Comparison of ENCODE assay signal across 8 cellular contexts in the genomic region with DNA sequence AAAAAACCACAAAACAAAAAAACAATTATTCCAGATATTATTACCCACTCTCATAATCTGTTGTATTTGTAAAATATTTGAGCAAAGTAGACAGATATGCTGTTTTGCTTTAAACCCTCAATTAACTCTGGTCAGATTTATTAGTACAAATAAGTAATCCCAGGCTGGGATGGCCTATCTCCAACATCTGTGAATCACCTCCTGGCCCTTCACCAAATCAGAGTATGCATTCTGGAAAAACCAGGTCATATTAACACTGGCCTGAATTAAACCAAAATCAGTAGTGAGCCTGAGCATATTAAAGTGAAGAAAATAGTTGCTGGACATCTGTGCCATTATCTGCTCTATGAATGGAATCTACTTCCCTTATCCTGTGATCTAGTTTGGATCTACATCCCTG. TPM values are rescaled to one million over a fixed set of nuclear protein-coding genes. Genes with fewer than 3 reads are reported as not detected.
DNase-seq lines count a peak whose midpoint lies in the region; ATAC-seq and FAIRE-seq lines count a peak whose summit lies in the region.

No MANE protein-coding gene starts in this region.

- DNase-seq in HTR-8/SVneo (ENCODE audit: insufficient read length, low spot score) = peak; percentile 45
- peak; percentile 86 for DNase-seq in cerebellar cortex (ENCODE audit: low spot score)
- DNase-seq in mesenchymal stem cell = peak; percentile 86
- DNase-seq in NCI-H1694 (lab: John Stamatoyannopoulos, UW) = no peak
- no peak for DNase-seq in NCI-H1092 (lab: John Stamatoyannopoulos, UW)
- DNase-seq in posterior vena cava (ENCODE audit: low spot score) = no peak

- peak; percentile 46 for FAIRE-seq in HTR-8/SVneo (lab: Jason Lieb, UNC)

- no peak overlapping the region for H3K23ac ChIP-seq in mesenchymal stem cell (ENCODE audit: low read length in 2 of 2)

- peak overlapping the region; percentile 68 for H3K9ac ChIP-seq in mesenchymal stem cell (ENCODE audit: low read length)

- H3K27ac ChIP-seq in ACC112 (ENCODE audit: low read depth, low read length) (peak overlapping the region; percentile 78), mesenchymal stem cell (ENCODE audit: low read length, poor library complexity, severe bottlenecking) (no peak overlapping the region)

- H3K4me2 ChIP-seq in mesenchymal stem cell (ENCODE audit: low read length, poor library complexity, severe bottlenecking) = no peak overlapping the region

- H4K8ac ChIP-seq in mesenchymal stem cell (ENCODE audit: low read length) = no peak overlapping the region

- no peaks in the 10 kb centered on the region for H3K27me3 ChIP-seq in ACC112 (ENCODE audit: insufficient read depth, low read length)
- no peaks in the 10 kb centered on the region for H3K27me3 ChIP-seq in mesenchymal stem cell (ENCODE audit: control insufficient read depth in 1 of 2, insufficient read depth in 1 of 2, low read length in 2 of 2)

- no peaks in the 10 kb centered on the region for H3K9me3 ChIP-seq in mesenchymal stem cell (ENCODE audit: control insufficient read depth, low read length)

- H2BK120ac ChIP-seq in mesenchymal stem cell (ENCODE audit: low read depth, low read length) = no peak overlapping the region

- no peak overlapping the region for H3K14ac ChIP-seq in mesenchymal stem cell (ENCODE audit: low read length in 2 of 2)

- peaks cover 31% of the 10 kb centered on the region for H3K79me1 ChIP-seq in mesenchymal stem cell (replicated peaks; ENCODE audit: low read length, poor library complexity, severe bottlenecking)

- no peak overlapping the region for H2AFZ ChIP-seq in ACC112 (ENCODE audit: low read length, unreplicated experiment)
- no peak overlapping the region for H2AFZ ChIP-seq in mesenchymal stem cell (ENCODE audit: low read depth, low read length)

- peaks cover 33% of the 10 kb centered on the region for H3K4me1 ChIP-seq in ACC112 (ENCODE audit: control insufficient read depth, insufficient read depth, low read length, unreplicated experiment)
- H3K4me1 ChIP-seq in mesenchymal stem cell (ENCODE audit: control insufficient read depth, insufficient read depth, low read depth, low read length) = peaks cover 9% of the 10 kb centered on the region

- no peak overlapping the region for H2AK5ac ChIP-seq in mesenchymal stem cell (ENCODE audit: low read length, severe bottlenecking)

- no peak for ATAC-seq in HG03097 (IDR thresholded peaks at IDR 0.05; ENCODE audit: low FRiP score, unreplicated experiment)

- intact Hi-C loops in posterior vena cava (cut with DNase I) = no loop called here

- H2BK15ac ChIP-seq in mesenchymal stem cell (ENCODE audit: low read depth, poor library complexity, severe bottlenecking) = no peak overlapping the region

- peaks cover 17% of the 10 kb centered on the region for H3K36me3 ChIP-seq in ACC112 (ENCODE audit: insufficient read depth, low read length)
- H3K36me3 ChIP-seq in mesenchymal stem cell (ENCODE audit: control insufficient read depth in 1 of 2, insufficient read depth in 2 of 2, low read depth in 1 of 2, low read length in 2 of 2) = peaks cover 24 to 52% of the 10 kb centered on the region in 2 experiments

- H2BK12ac ChIP-seq in mesenchymal stem cell (ENCODE audit: low read length in 2 of 2) = no peak overlapping the region

- no peak overlapping the region for H3K4me3 ChIP-seq in ACC112 (ENCODE audit: low read depth, low read length)
- H3K4me3 ChIP-seq in mesenchymal stem cell (ENCODE audit: insufficient read depth in 1 of 2, low read depth in 1 of 2, low read length in 2 of 2) = peak overlapping the region in 1 of 2 experiments; percentile 39

- H3K79me2 ChIP-seq in ACC112 (ENCODE audit: control insufficient read depth, insufficient read depth, low read length, unreplicated experiment) = peaks cover 43% of the 10 kb centered on the region

- H4K91ac ChIP-seq in mesenchymal stem cell (ENCODE audit: low read length) = no peak overlapping the region

- no peak overlapping the region for H3K18ac ChIP-seq in mesenchymal stem cell (ENCODE audit: low read depth in 1 of 2, low read length in 2 of 2)

- no peak overlapping the region for H2BK5ac ChIP-seq in mesenchymal stem cell (ENCODE audit: low read depth, low read length, poor library complexity, severe bottlenecking)

- no peak overlapping the region for H3K4ac ChIP-seq in mesenchymal stem cell (ENCODE audit: low read depth in 1 of 2, low read length in 2 of 2)

RNA-seq across cellular contexts. Expression of a gene that starts 41.0 kb away (rescaled TPM):
- polyA plus RNA-seq in mesenchymal stem cell (2013, experiment 1 of 2) = 67.6 TPM
- polyA plus RNA-seq in mesenchymal stem cell (2013, experiment 2 of 2) = 66.8 TPM
- 100 to 1,000 TPM; 230 to 241 TPM for total RNA-seq in posterior vena cava

RNA-seq across cellular contexts. Expression of a gene that starts 58.9 kb away (rescaled TPM):
- polyA plus RNA-seq in mesenchymal stem cell (2013, experiment 1 of 2) = 4.0 TPM
- 3.2 TPM for polyA plus RNA-seq in mesenchymal stem cell (2013, experiment 2 of 2)
- 10 to 100 TPM; 30.7 to 37.6 TPM for total RNA-seq in posterior vena cava

Comparison
In these comparisons a context has a peak if more than half of its experiments do, and no peak if none do; other contexts are left out.
1. DNase-seq: peak in HTR-8/SVneo (single experiment), cerebellar cortex (single experiment) and mesenchymal stem cell (single experiment); none in NCI-H1694 (single experiment), NCI-H1092 (single experiment) and posterior vena cava (single experiment).